2 cellular contexts compared by ENCODE assay signal in genomic region chr12:27642361-27642760, GRCh38. TPM values are rescaled to one million over a fixed set of nuclear protein-coding genes. Genes with fewer than 3 reads are reported as not detected.
"Had no signal": no experiment of that assay in that cellular context is flagged by ENCODE, and none has a peak within 500 bp of the region (broad histone marks: within the 10 kb centered on the region; RNA-seq: fewer than 3 reads in every experiment).

No MANE protein-coding gene starts in this region.

RNA-seq across cellular contexts. Expression of gene REP15, which starts 53.9 kb away (rescaled TPM):
- total RNA-seq: epithelial cell of proximal tubule, tibial nerve had no signal
